28 cellular contexts compared by ENCODE assay signal in the genomic region with DNA sequence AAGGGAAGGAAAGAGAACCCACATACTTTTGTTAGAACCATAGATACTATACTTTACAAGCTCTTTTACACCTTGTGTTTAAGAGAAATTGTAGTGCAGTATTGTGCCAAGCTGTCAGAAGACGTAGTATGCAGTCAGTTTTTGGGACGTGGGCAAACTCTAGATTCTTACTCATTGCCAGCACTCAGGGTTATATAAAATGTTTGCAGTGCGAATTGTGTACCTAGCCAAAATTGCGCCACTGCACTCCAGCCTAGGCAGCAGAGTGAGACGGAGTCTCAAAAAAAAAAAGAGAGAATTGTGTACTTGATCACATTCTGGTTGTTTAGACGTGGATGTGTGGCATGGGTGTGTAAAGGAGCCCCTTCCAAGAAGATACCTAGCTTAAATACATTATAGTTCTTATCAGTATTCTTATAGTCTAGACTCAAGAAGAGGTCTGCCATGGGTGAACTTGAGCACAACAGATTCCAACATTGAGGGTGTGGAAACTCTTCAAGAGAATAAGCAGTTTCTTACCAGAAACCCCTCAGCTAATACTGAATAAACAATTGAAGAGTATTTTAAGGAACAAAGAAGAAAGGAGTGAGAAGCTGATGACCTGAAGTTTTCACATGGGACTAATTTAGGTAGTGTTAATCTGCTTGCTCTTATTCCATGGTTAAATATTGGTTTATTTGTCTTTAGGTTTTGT.
"Had no signal": no experiment of that assay in that cellular context is flagged by ENCODE, and none has a peak within 500 bp of the region (broad histone marks: within the 10 kb centered on the region; RNA-seq: fewer than 3 reads in every experiment).

No MANE protein-coding gene starts in this region.

- H3K9me3 ChIP-seq: adrenal gland, mucosa of descending colon, ovary, sigmoid colon, thyroid gland, uterus had no signal

- H3K4me1 Mint-ChIP-seq: activated CD4-positive, alpha-beta memory T cell treated with anti-CD3 and anti-CD28 coated beads, Interleukin-2, amount 10 ng/mL, durations not matched to agents 7 days and 5 days; naive B cell; neural progenitor cell had no signal

- H3K27ac Mint-ChIP-seq: activated CD4-positive, alpha-beta memory T cell treated with anti-CD3 and anti-CD28 coated beads, Interleukin-2, amount 10 ng/mL, durations not matched to agents 7 days and 5 days; activated T-cell treated with anti-CD3 and anti-CD28 coated beads, Interleukin-2, amount 50 U/mL, for 24 hours; neural progenitor cell had no signal

- H3K27me3 Mint-ChIP-seq: activated CD4-positive, alpha-beta memory T cell treated with anti-CD3 and anti-CD28 coated beads, Interleukin-2, amount 10 ng/mL, durations not matched to agents 7 days and 5 days; activated T-cell treated with anti-CD3 and anti-CD28 coated beads, Interleukin-2, amount 50 U/mL, for 24 hours; naive B cell had no signal

- H3K9me3 Mint-ChIP-seq: activated CD4-positive, alpha-beta memory T cell treated with anti-CD3 and anti-CD28 coated beads, Interleukin-2, amount 10 ng/mL, durations not matched to agents 7 days and 5 days; activated naive CD4-positive, alpha-beta T cell treated with anti-CD3 and anti-CD28 coated beads, Interleukin-2, amount 50 U/mL, for 72 hours; activated T-cell treated with anti-CD3 and anti-CD28 coated beads, Interleukin-2, amount 50 U/mL, for 24 hours had no signal

- ATAC-seq: activated naive CD4-positive, alpha-beta T cell treated with anti-CD3 and anti-CD28 coated beads, Interleukin-2, amount 50 U/mL, for 72 hours; mucosa of descending colon had no signal

- H3K27ac ChIP-seq: adrenal gland, epithelial cell of prostate, hepatocyte, neural progenitor cell, ovary, sigmoid colon, uterus had no signal

- H3K4me3 ChIP-seq: adrenal gland, hepatocyte, mucosa of descending colon, neural progenitor cell, ovary, sigmoid colon, thyroid gland, uterus had no signal

- H3K4me1 ChIP-seq: neural progenitor cell, sigmoid colon, uterus had no signal

- H3K36me3 ChIP-seq: ovary, uterus had no signal

- FAIRE-seq: astrocyte, bronchial epithelial cell, islet of Langerhans had no signal

- DNase-seq: activated CD4-positive, alpha-beta memory T cell treated with anti-CD3 and anti-CD28 coated beads, Interleukin-2, amount 10 ng/mL, durations not matched to agents 7 days and 5 days; activated CD4-positive, alpha-beta T cell treated with anti-CD3 and anti-CD28 coated beads for 48 hours; activated CD4-positive, CD25-positive, alpha-beta regulatory T cell; activated effector memory CD4-positive, alpha-beta T cell treated with anti-CD3 and anti-CD28 coated beads, Interleukin-2, amount 50 U/mL, for 16 hours; activated T-cell treated with anti-CD3 and anti-CD28 coated beads, Interleukin-2, amount 50 U/mL, for 24 hours; adrenal gland; dermis blood vessel endothelial cell; effector memory CD4-positive, alpha-beta T cell; foreskin fibroblast; left cardiac atrium; mesenchymal stem cell; mucosa of descending colon; naive B cell; ovary; sigmoid colon; stimulated activated CD4-positive, alpha-beta T cell treated with anti-CD3 and anti-CD28 coated beads, Interleukin-4, amount 100 ng/mL, for 4 hours; stimulated activated naive CD4-positive, alpha-beta T cell treated with Interleukin-2 at 50 U/mL for 16 hours; T-helper 1 cell; T1000; thyroid gland; uterus had no signal

- H3K4me3 Mint-ChIP-seq: activated CD4-positive, alpha-beta memory T cell treated with anti-CD3 and anti-CD28 coated beads, Interleukin-2, amount 10 ng/mL, durations not matched to agents 7 days and 5 days; activated T-cell treated with anti-CD3 and anti-CD28 coated beads, Interleukin-2, amount 50 U/mL, for 24 hours; naive B cell; neural progenitor cell had no signal

- H3K27me3 ChIP-seq: adrenal gland, hepatocyte, neural progenitor cell, ovary, sigmoid colon, thyroid gland, uterus had no signal
